17 cellular contexts compared by ENCODE assay signal in genomic region chr5:168991991-168992390, GRCh38.
"Had no signal": no experiment of that assay in that cellular context is flagged by ENCODE, and none has a peak within 500 bp of the region (broad histone marks: within the 10 kb centered on the region; RNA-seq: fewer than 3 reads in every experiment).

No MANE protein-coding gene starts in this region.

- H3K4me3 ChIP-seq: dorsolateral prefrontal cortex, esophagus squamous epithelium, gastrocnemius medialis, left ventricle myocardium inferior had no signal

- H3K9me3 ChIP-seq: esophagus squamous epithelium, gastrocnemius medialis, left ventricle myocardium inferior had no signal

- DNase-seq: activated B cell treated with CpG ODN at 0.5 μM for 24 hours; activated CD4-positive, alpha-beta T cell treated with anti-CD3 and anti-CD28 coated beads, Interleukin-2, amount 10 ng/mL, durations not matched to agents 24 days and 14 days; activated naive CD4-positive, alpha-beta T cell treated with anti-CD3 and anti-CD28 coated beads, Interleukin-2, amount 50 U/mL, for 16 hours; amniotic stem cell; brain microvascular endothelial cell; esophagus squamous epithelium; gastrocnemius medialis; left ventricle myocardium inferior; mesenchymal stem cell; right cardiac atrium; stimulated activated naive B cell treated with anti-CD40 and anti-IgM and Interleukin-4, amounts not matched to agents 10 μg/mL and 1 μg/mL and 100 μg/mL, for 72 hours; T-helper 2 cell had no signal

- H3K27ac ChIP-seq: brain microvascular endothelial cell, esophagus squamous epithelium, gastrocnemius medialis, left ventricle myocardium inferior had no signal

- FAIRE-seq: keratinocyte, TTC549 had no signal

- ATAC-seq: gastrocnemius medialis; stimulated activated naive B cell treated with anti-CD40 and anti-IgM and Interleukin-4, amounts not matched to agents 10 μg/mL and 1 μg/mL and 100 μg/mL, for 72 hours had no signal

- H3K4me1 ChIP-seq: gastrocnemius medialis had no signal

- H3K9me3 Mint-ChIP-seq: activated B cell treated with CpG ODN at 0.5 μM for 24 hours; activated CD4-positive, alpha-beta T cell treated with anti-CD3 and anti-CD28 coated beads, Interleukin-2, amount 10 ng/mL, durations not matched to agents 24 days and 14 days; activated T-helper 2 cell treated with anti-CD3 and anti-CD28 coated beads, Interferon-gamma antibody, Interleukin-2, Interleukin-4, amounts not matched to agents 10 μg/mL and 5 μg/mL and 100 μg/mL, durations not matched to agents 14 hours and 24 hours and 36 hours; neural crest cell; stimulated activated naive B cell treated with anti-CD40 and anti-IgM and Interleukin-4, amounts not matched to agents 10 μg/mL and 1 μg/mL and 100 μg/mL, for 72 hours had no signal

- H3K4me1 Mint-ChIP-seq: activated B cell treated with CpG ODN at 0.5 μM for 24 hours had no signal

- H3K27ac Mint-ChIP-seq: activated B cell treated with CpG ODN at 0.5 μM for 24 hours; activated CD4-positive, alpha-beta T cell treated with anti-CD3 and anti-CD28 coated beads, Interleukin-2, amount 10 ng/mL, durations not matched to agents 24 days and 14 days; activated T-helper 2 cell treated with anti-CD3 and anti-CD28 coated beads, Interferon-gamma antibody, Interleukin-2, Interleukin-4, amounts not matched to agents 10 μg/mL and 5 μg/mL and 100 μg/mL, durations not matched to agents 14 hours and 24 hours and 36 hours; stimulated activated naive B cell treated with anti-CD40 and anti-IgM and Interleukin-4, amounts not matched to agents 10 μg/mL and 1 μg/mL and 100 μg/mL, for 72 hours had no signal

- H3K36me3 ChIP-seq: brain microvascular endothelial cell, esophagus squamous epithelium, gastrocnemius medialis, left ventricle myocardium inferior had no signal

- H3K4me3 Mint-ChIP-seq: activated B cell treated with CpG ODN at 0.5 μM for 24 hours; activated CD4-positive, alpha-beta T cell treated with anti-CD3 and anti-CD28 coated beads, Interleukin-2, amount 10 ng/mL, durations not matched to agents 24 days and 14 days; stimulated activated naive B cell treated with anti-CD40 and anti-IgM and Interleukin-4, amounts not matched to agents 10 μg/mL and 1 μg/mL and 100 μg/mL, for 72 hours had no signal

- H3K36me3 Mint-ChIP-seq: stimulated activated naive B cell treated with anti-CD40 and anti-IgM and Interleukin-4, amounts not matched to agents 10 μg/mL and 1 μg/mL and 100 μg/mL, for 72 hours had no signal

- H3K27me3 ChIP-seq: gastrocnemius medialis had no signal
